25 cellular contexts compared by ENCODE assay signal in the genomic region with DNA sequence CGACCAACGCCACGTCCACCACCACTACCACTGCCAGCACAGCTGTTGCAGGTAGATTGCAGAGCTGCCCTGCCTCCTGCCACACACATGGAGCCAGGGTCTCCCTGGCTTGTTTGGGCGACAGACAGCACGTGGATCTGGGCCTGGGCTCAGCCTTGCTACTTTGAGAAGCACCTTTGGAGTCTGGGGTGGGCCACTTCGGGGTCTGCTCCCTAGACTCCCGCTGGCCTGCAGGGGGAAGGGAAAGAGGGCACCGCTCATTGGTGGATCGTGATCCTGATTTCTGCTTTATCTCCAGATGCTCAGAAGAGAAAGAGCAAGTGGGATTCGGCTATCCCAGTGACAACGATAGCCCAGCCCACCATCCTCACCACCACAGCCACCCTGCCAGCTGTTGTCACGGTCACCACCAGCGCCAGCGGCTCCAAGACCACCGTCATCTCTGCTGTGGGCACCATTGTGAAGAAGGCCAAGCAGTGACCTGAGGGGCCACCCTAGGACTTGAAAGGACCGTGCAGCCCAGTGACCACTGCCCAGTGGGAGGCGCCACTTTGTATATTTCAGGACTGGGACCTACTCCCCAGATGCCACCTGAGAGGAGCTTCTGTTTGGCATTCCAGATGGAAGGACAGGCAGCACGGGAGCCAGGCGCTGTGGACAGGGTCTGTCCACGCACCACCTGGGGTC. TPM values are rescaled to one million over a fixed set of nuclear protein-coding genes. Genes with fewer than 3 reads are reported as not detected.
DNase-seq lines count a peak whose midpoint lies in the region; ATAC-seq, FAIRE-seq and TF ChIP-seq lines count a peak whose summit lies in the region.
"Had no signal": no experiment of that assay in that cellular context is flagged by ENCODE, and none has a peak within 500 bp of the region (broad histone marks: within the 10 kb centered on the region; RNA-seq: fewer than 3 reads in every experiment).

No MANE protein-coding gene starts in this region.

- POLR2A ChIA-PET in HepG2 (lab: Yijun Ruan, JAX), result interaction anchor here (0.8 to 1.3 kb wide), 2 partner anchors 41 to 74 kb away, joined by 3 read pairs; no protein-coding TSS in a partner anchor

- H3K27ac ChIP-seq in heart left ventricle (peak overlapping the region in 7 of 12 donors; percentile 10 to 68 (median 38)), cingulate gyrus (ENCODE audit: low read depth, low read length) (peak overlapping the region; percentile 70), HepG2 (ENCODE audit: extremely low read length, insufficient read depth, low read length) (no peak overlapping the region)
- H3K27ac ChIP-seq: testis, VCaP had no signal

- no peak overlapping the region for H3K9ac ChIP-seq in HepG2 (ENCODE audit: insufficient read depth, low read depth, low read length)
- H3K9ac ChIP-seq: BLaER1 had no signal

- no peak for TF ChIP-seq CTCF in heart left ventricle (IDR thresholded peaks at IDR 0.05)
- TF ChIP-seq CTCF in HepG2 (CRISPR knock-in tag; IDR thresholded peaks at IDR 0.05), result peak; percentile 21; the same call in 1 of the 2 replicates

- no TSS peak for BruUV-seq in HepG2 (replicated peaks; lab: Mats Ljungman, UMichigan)

- DNase-seq in heart left ventricle (no peak), cardiac septum (ENCODE audit: low spot score) (no peak), HepG2 (ENCODE audit: low spot score) (no peak), globus pallidus (ENCODE audit: low spot score) (no peak), NCI-H1436 treated with DMSO at 0.1 percent for 48 hours (lab: John Stamatoyannopoulos, UW) (no peak)
- DNase-seq: activated CD4-positive, alpha-beta T cell treated with anti-CD3 and anti-CD28 coated beads, Interleukin-2, amount 50 U/mL, for 48 hours; activated naive CD4-positive, alpha-beta T cell treated with Interleukin-2 at 50 U/mL for 16 hours; activated T-cell treated with anti-CD3 and anti-CD28 coated beads, Interleukin-2, amount 50 U/mL, for 1 hour; cortex of kidney; DMS 273 treated with DMSO at 0.1 percent for 48 hours; naive thymus-derived CD8-positive, alpha-beta T cell; NCI-H2171; NCI-H774; Peyer's patch; small intestine; stimulated activated CD8-positive, alpha-beta memory T cell treated with anti-CD3 and anti-CD28 coated beads, Interleukin-4, amount 100 ng/mL, for 48 hours; T-helper 1 cell; testis had no signal

- no peak for FAIRE-seq in HepG2 (lab: Jason Lieb, UNC)
- FAIRE-seq: astrocyte, G401.6, small intestine had no signal

- H3K4me3 ChIP-seq in heart left ventricle (no peak overlapping the region), HepG2 (replicated peaks in 1 of 3; ENCODE audit: insufficient read depth in 1 of 3, low read depth in 2 of 3, low read length in 3 of 3) (no peak overlapping the region)
- H3K4me3 ChIP-seq: BLaER1, Peyer's patch, testis had no signal

- CTCF ChIA-PET in HepG2 (lab: Yijun Ruan, JAX; ENCODE audit: low intra/inter-chr PET ratio, low total read pairs), result no interaction called here

- H3K79me2 ChIP-seq in HepG2 (ENCODE audit: insufficient read depth, low read length), result no peaks in the 10 kb centered on the region

- TF ChIP-seq EP300 in HepG2 (IDR thresholded peaks at IDR 0.05; ENCODE audit: low read depth in 2 of 2, low read length in 2 of 2) (no peak), HepG2 (CRISPR knock-in tag; IDR thresholded peaks at IDR 0.05; ENCODE audit: borderline replicate concordance) (no peak)

- 89 to 94% (median 92%) methylated on average over 18 to 20 of the region's 20 CpGs for WGBS in heart left ventricle, 4 donors
- WGBS in HepG2 (ENCODE audit: low lambda C conversion rate), result 92% methylated on average over 20 of the region's 20 CpGs

- H3K36me3 ChIP-seq in heart left ventricle (peaks cover 0 to 78% (median 73%) of the 10 kb centered on the region in 9 donors), HepG2 (replicated peaks in 1 of 2; ENCODE audit: control insufficient read depth in 1 of 2, insufficient read depth in 2 of 2, low read length in 2 of 2) (peaks cover 43 to 65% of the 10 kb centered on the region in 2 experiments)

- H4K20me1 ChIP-seq in HepG2 (ENCODE audit: insufficient read depth, low read length), result no peaks in the 10 kb centered on the region
- H4K20me1 ChIP-seq: BLaER1 had no signal

- no peak for TF ChIP-seq RAD21 in HepG2 (CRISPR knock-in tag; IDR thresholded peaks at IDR 0.05)

- H3K4me1 ChIP-seq in heart left ventricle (peaks cover 0 to 35% (median 13%) of the 10 kb centered on the region in 12 donors), HepG2 (ENCODE audit: insufficient read depth, low read length) (no peaks in the 10 kb centered on the region)
- H3K4me1 ChIP-seq: testis had no signal

- TF ChIP-seq POLR2A in heart left ventricle (IDR thresholded peaks at IDR 0.05) (no peak), HepG2 (IDR thresholded peaks at IDR 0.05; ENCODE audit: insufficient read depth in 1 of 2, low read depth in 2 of 2, low read length in 2 of 2) (peak in 1 of 2 experiments; percentile 24; a peak in 1 of 4 replicates)

- H3K9me3 ChIP-seq in heart left ventricle (no peaks in the 10 kb centered on the region), HepG2 (ENCODE audit: low read length) (no peaks in the 10 kb centered on the region)
- H3K9me3 ChIP-seq: BLaER1, Peyer's patch, testis had no signal

- intact Hi-C loops in heart left ventricle (cut with DNase I), result no loop called here
- intact Hi-C loops in cardiac septum (cut with DNase I), result loop anchor here (2.0 kb wide), 1 partner anchor 17 kb away; no protein-coding TSS in a partner anchor
- intact Hi-C loops in HepG2 (cut with micrococcal nuclease; ENCODE audit: unreplicated experiment), result no loop called here

- in situ Hi-C loops in HepG2 (cut with HindIII; ENCODE audit: extremely low pct_ligation_motif_present, low pct_unique_long_range_greater_than_20kb), result no loop called here

- H3K27me3 ChIP-seq in heart left ventricle (no peaks in the 10 kb centered on the region), HepG2 (ENCODE audit: control insufficient read depth in 1 of 2, insufficient read depth in 2 of 2, low read length in 2 of 2) (no peaks in the 10 kb centered on the region)
- H3K27me3 ChIP-seq: BLaER1, Peyer's patch, testis had no signal

- no peak overlapping the region for H3K4me2 ChIP-seq in HepG2 (ENCODE audit: low read depth, low read length)
- H3K4me2 ChIP-seq: BLaER1 had no signal

- ATAC-seq in heart left ventricle (no peak), HepG2 (no peak), HG03520 (IDR thresholded peaks at IDR 0.05; ENCODE audit: unreplicated experiment) (no peak), HG02885 (IDR thresholded peaks at IDR 0.05; ENCODE audit: poor library complexity, unreplicated experiment) (no peak)

- no peak overlapping the region for H2AFZ ChIP-seq in HepG2 (ENCODE audit: low read length)

RNA-seq across cellular contexts. Expression of gene ITGB4, which starts 15.1 kb away (rescaled TPM):
- total RNA-seq in heart left ventricle, result 10 to 100 TPM in 6 of 9 donors, 1 to 10 TPM in 3; 5.1 to 26.8 (median 11.0) TPM
- polyA plus RNA-seq in heart left ventricle, result 1 to 10 TPM; 4.0 to 7.5 TPM
- 5.7 TPM for total RNA-seq in cardiac septum
- 4.0 and 6.9 TPM in 2 replicates for total RNA-seq in HepG2 (2016; rRNA removed; fragmentation: Illumina TruSeq; extraction: Trizol)
- 9.2 and 10.4 TPM in 2 replicates for total RNA-seq in HepG2 (2016; cell fraction: cytosol; rRNA removed; fragmentation: Illumina TruSeq; extraction: Trizol; ENCODE audit: low read depth)
- 3.9 and 6.3 TPM in 2 replicates for total RNA-seq in HepG2 (2016; cell fraction: insoluble cytoplasmic fraction; rRNA removed; fragmentation: Illumina TruSeq; extraction: Trizol)
- total RNA-seq in HepG2 (2016; cell fraction: membrane; rRNA removed; fragmentation: Illumina TruSeq; extraction: Trizol), result 10.1 and 14.6 TPM in 2 replicates
- total RNA-seq in HepG2 (2016; cell fraction: nucleus; rRNA removed; fragmentation: Illumina TruSeq; extraction: Trizol), result 3.7 and 3.9 TPM in 2 replicates
- 14.5 and 14.7 TPM in 2 replicates for polyA plus RNA-seq in HepG2 (2011; rRNA removed)
- polyA plus RNA-seq in HepG2 (2011; cell fraction: cytosol; rRNA removed), result 5.1 and 8.2 TPM in 2 replicates
- 28.7 and 39.5 TPM in 2 replicates for polyA plus RNA-seq in HepG2 (2011; cell fraction: nucleus; rRNA removed)
- polyA plus RNA-seq in HepG2 (2012), result 13.2 and 14.2 TPM in 2 replicates
- polyA plus RNA-seq in HepG2 (2016; cell fraction: cytosol; fragmentation: Illumina TruSeq; extraction: Trizol; ENCODE audit: low read depth), result 36.1 and 40.9 TPM in 2 replicates
- 10.5 and 16.8 TPM in 2 replicates for polyA plus RNA-seq in HepG2 (2016; cell fraction: insoluble cytoplasmic fraction; fragmentation: Illumina TruSeq; extraction: Trizol; ENCODE audit: low read depth)
- polyA plus RNA-seq in HepG2 (2016; cell fraction: membrane; fragmentation: Illumina TruSeq; extraction: Trizol; ENCODE audit: low read depth), result 41.4 and 43.0 TPM in 2 replicates
- polyA plus RNA-seq in HepG2 (2016; cell fraction: nucleus; fragmentation: Illumina TruSeq; extraction: Trizol; ENCODE audit: insufficient read depth, low read depth), result 20.5 and 28.1 TPM in 2 replicates
- polyA minus RNA-seq in HepG2 (2011; rRNA and poly(A)+ RNA removed; ENCODE audit: low replicate concordance), result 25.3 and 28.4 TPM in 2 replicates
- polyA minus RNA-seq in HepG2 (2011; cell fraction: cytosol; rRNA and poly(A)+ RNA removed), result 8.4 and 12.7 TPM in 2 replicates
- 3.2 and 6.3 TPM in 2 replicates for polyA minus RNA-seq in HepG2 (2011; cell fraction: nucleus; rRNA and poly(A)+ RNA removed)

RNA-seq across cellular contexts. Expression of gene SAP30BP, which starts 39.0 kb away (rescaled TPM):
- total RNA-seq in heart left ventricle (10 to 100 TPM; 40.9 to 67.8 (median 54.4) TPM), cardiac septum (47.2 TPM), HepG2 (2016; rRNA removed; fragmentation: Illumina TruSeq; extraction: Trizol) (99.4 and 109 TPM in 2 replicates)
- polyA plus RNA-seq in heart left ventricle (100 to 1,000 TPM in 1 of 2 donors, 10 to 100 TPM in 1; 59.9 to 121 TPM), HepG2 (2011; rRNA removed) (67.7 and 80.1 TPM in 2 replicates)
- 35.7 and 41.2 TPM in 2 replicates for total RNA-seq in HepG2 (2016; cell fraction: cytosol; rRNA removed; fragmentation: Illumina TruSeq; extraction: Trizol; ENCODE audit: low read depth)
- total RNA-seq in HepG2 (2016; cell fraction: insoluble cytoplasmic fraction; rRNA removed; fragmentation: Illumina TruSeq; extraction: Trizol), result 105 and 112 TPM in 2 replicates
- total RNA-seq in HepG2 (2016; cell fraction: membrane; rRNA removed; fragmentation: Illumina TruSeq; extraction: Trizol), result 35.1 and 45.2 TPM in 2 replicates
- total RNA-seq in HepG2 (2016; cell fraction: nucleus; rRNA removed; fragmentation: Illumina TruSeq; extraction: Trizol), result 76.4 and 82.2 TPM in 2 replicates
- 59.4 and 67.4 TPM in 2 replicates for polyA plus RNA-seq in HepG2 (2011; cell fraction: cytosol; rRNA removed)
- polyA plus RNA-seq in HepG2 (2011; cell fraction: nucleus; rRNA removed), result 191 and 218 TPM in 2 replicates
- 57.3 and 65.0 TPM in 2 replicates for polyA plus RNA-seq in HepG2 (2012)
- polyA plus RNA-seq in HepG2 (2016; cell fraction: cytosol; fragmentation: Illumina TruSeq; extraction: Trizol; ENCODE audit: low read depth), result 20.2 and 20.5 TPM in 2 replicates
- polyA plus RNA-seq in HepG2 (2016; cell fraction: insoluble cytoplasmic fraction; fragmentation: Illumina TruSeq; extraction: Trizol; ENCODE audit: low read depth), result 110 and 119 TPM in 2 replicates
- 27.8 and 32.7 TPM in 2 replicates for polyA plus RNA-seq in HepG2 (2016; cell fraction: membrane; fragmentation: Illumina TruSeq; extraction: Trizol; ENCODE audit: low read depth)
- 131 and 143 TPM in 2 replicates for polyA plus RNA-seq in HepG2 (2016; cell fraction: nucleus; fragmentation: Illumina TruSeq; extraction: Trizol; ENCODE audit: insufficient read depth, low read depth)
- 42.3 and 45.2 TPM in 2 replicates for polyA minus RNA-seq in HepG2 (2011; rRNA and poly(A)+ RNA removed; ENCODE audit: low replicate concordance)
- polyA minus RNA-seq in HepG2 (2011; cell fraction: cytosol; rRNA and poly(A)+ RNA removed), result 17.6 and 28.8 TPM in 2 replicates
- 90.4 and 101 TPM in 2 replicates for polyA minus RNA-seq in HepG2 (2011; cell fraction: nucleus; rRNA and poly(A)+ RNA removed)

RNA-seq across cellular contexts. Expression of gene RECQL5, which starts 39.2 kb away (rescaled TPM):
- total RNA-seq in heart left ventricle, result 10 to 100 TPM in 5 of 9 donors, 1 to 10 TPM in 4; 6.0 to 15.9 (median 10.2) TPM
- 10 to 100 TPM in 1 of 2 donors, 1 to 10 TPM in 1; 7.8 to 13.3 TPM for polyA plus RNA-seq in heart left ventricle
- 11.3 TPM for total RNA-seq in cardiac septum
- 17.8 and 32.0 TPM in 2 replicates for total RNA-seq in HepG2 (2016; rRNA removed; fragmentation: Illumina TruSeq; extraction: Trizol)
- 38.8 and 39.2 TPM in 2 replicates for total RNA-seq in HepG2 (2016; cell fraction: cytosol; rRNA removed; fragmentation: Illumina TruSeq; extraction: Trizol; ENCODE audit: low read depth)
- 17.8 and 31.1 TPM in 2 replicates for total RNA-seq in HepG2 (2016; cell fraction: insoluble cytoplasmic fraction; rRNA removed; fragmentation: Illumina TruSeq; extraction: Trizol)
- 9.2 and 11.3 TPM in 2 replicates for total RNA-seq in HepG2 (2016; cell fraction: membrane; rRNA removed; fragmentation: Illumina TruSeq; extraction: Trizol)
- 41.9 and 45.5 TPM in 2 replicates for total RNA-seq in HepG2 (2016; cell fraction: nucleus; rRNA removed; fragmentation: Illumina TruSeq; extraction: Trizol)
- polyA plus RNA-seq in HepG2 (2011; rRNA removed), result 27.7 and 33.4 TPM in 2 replicates
- polyA plus RNA-seq in HepG2 (2011; cell fraction: cytosol; rRNA removed), result 8.7 and 11.9 TPM in 2 replicates
- 256 and 300 TPM in 2 replicates for polyA plus RNA-seq in HepG2 (2011; cell fraction: nucleus; rRNA removed)
- polyA plus RNA-seq in HepG2 (2012), result 38.2 and 41.9 TPM in 2 replicates
- polyA plus RNA-seq in HepG2 (2016; cell fraction: cytosol; fragmentation: Illumina TruSeq; extraction: Trizol; ENCODE audit: low read depth), result 1.7 and 1.9 TPM in 2 replicates
- polyA plus RNA-seq in HepG2 (2016; cell fraction: insoluble cytoplasmic fraction; fragmentation: Illumina TruSeq; extraction: Trizol; ENCODE audit: low read depth), result 12.2 and 17.3 TPM in 2 replicates
- 3.6 and 4.1 TPM in 2 replicates for polyA plus RNA-seq in HepG2 (2016; cell fraction: membrane; fragmentation: Illumina TruSeq; extraction: Trizol; ENCODE audit: low read depth)
- polyA plus RNA-seq in HepG2 (2016; cell fraction: nucleus; fragmentation: Illumina TruSeq; extraction: Trizol; ENCODE audit: insufficient read depth, low read depth), result 112 and 116 TPM in 2 replicates
- polyA minus RNA-seq in HepG2 (2011; rRNA and poly(A)+ RNA removed; ENCODE audit: low replicate concordance), result 51.0 and 71.9 TPM in 2 replicates
- polyA minus RNA-seq in HepG2 (2011; cell fraction: cytosol; rRNA and poly(A)+ RNA removed), result 15.1 and 15.3 TPM in 2 replicates
- polyA minus RNA-seq in HepG2 (2011; cell fraction: nucleus; rRNA and poly(A)+ RNA removed), result 69.1 and 72.6 TPM in 2 replicates

RNA-seq across cellular contexts. Expression of gene GALK1, which starts 58.8 kb away (rescaled TPM):
- 10 to 100 TPM in 8 of 9 donors, 1 to 10 TPM in 1; 9.6 to 30.6 (median 16.5) TPM for total RNA-seq in heart left ventricle
- polyA plus RNA-seq in heart left ventricle, result 10 to 100 TPM; 25.5 to 31.2 TPM
- 11.5 TPM for total RNA-seq in cardiac septum
- 93.6 and 95.6 TPM in 2 replicates for total RNA-seq in HepG2 (2016; rRNA removed; fragmentation: Illumina TruSeq; extraction: Trizol)
- total RNA-seq in HepG2 (2016; cell fraction: cytosol; rRNA removed; fragmentation: Illumina TruSeq; extraction: Trizol; ENCODE audit: low read depth), result 31.6 and 39.5 TPM in 2 replicates
- total RNA-seq in HepG2 (2016; cell fraction: insoluble cytoplasmic fraction; rRNA removed; fragmentation: Illumina TruSeq; extraction: Trizol), result 94.0 and 98.0 TPM in 2 replicates
- total RNA-seq in HepG2 (2016; cell fraction: membrane; rRNA removed; fragmentation: Illumina TruSeq; extraction: Trizol), result 35.0 and 44.2 TPM in 2 replicates
- total RNA-seq in HepG2 (2016; cell fraction: nucleus; rRNA removed; fragmentation: Illumina TruSeq; extraction: Trizol), result 44.3 and 48.9 TPM in 2 replicates
- polyA plus RNA-seq in HepG2 (2011; rRNA removed), result 59.9 and 93.0 TPM in 2 replicates
- 65.7 and 112 TPM in 2 replicates for polyA plus RNA-seq in HepG2 (2011; cell fraction: cytosol; rRNA removed)
- polyA plus RNA-seq in HepG2 (2011; cell fraction: nucleus; rRNA removed), result 162 and 164 TPM in 2 replicates
- polyA plus RNA-seq in HepG2 (2012), result 57.4 and 59.7 TPM in 2 replicates
- 29.0 and 30.8 TPM in 2 replicates for polyA plus RNA-seq in HepG2 (2016; cell fraction: cytosol; fragmentation: Illumina TruSeq; extraction: Trizol; ENCODE audit: low read depth)
- polyA plus RNA-seq in HepG2 (2016; cell fraction: insoluble cytoplasmic fraction; fragmentation: Illumina TruSeq; extraction: Trizol; ENCODE audit: low read depth), result 86.3 and 86.5 TPM in 2 replicates
- 25.3 and 27.1 TPM in 2 replicates for polyA plus RNA-seq in HepG2 (2016; cell fraction: membrane; fragmentation: Illumina TruSeq; extraction: Trizol; ENCODE audit: low read depth)
- 72.3 and 78.9 TPM in 2 replicates for polyA plus RNA-seq in HepG2 (2016; cell fraction: nucleus; fragmentation: Illumina TruSeq; extraction: Trizol; ENCODE audit: insufficient read depth, low read depth)
- 28.9 and 121 TPM in 2 replicates for polyA minus RNA-seq in HepG2 (2011; rRNA and poly(A)+ RNA removed; ENCODE audit: low replicate concordance)
- 45.9 and 49.6 TPM in 2 replicates for polyA minus RNA-seq in HepG2 (2011; cell fraction: cytosol; rRNA and poly(A)+ RNA removed)
- polyA minus RNA-seq in HepG2 (2011; cell fraction: nucleus; rRNA and poly(A)+ RNA removed), result 26.3 and 28.6 TPM in 2 replicates
